18 cellular contexts compared by ENCODE assay signal in genomic region chr16:31086629-31086906, GRCh38.
"Had no signal": no experiment of that assay in that cellular context is flagged by ENCODE, and none has a peak within 500 bp of the region (broad histone marks: within the 10 kb centered on the region; RNA-seq: fewer than 3 reads in every experiment).

No MANE protein-coding gene starts in this region.

- H3K36me3 Mint-ChIP-seq: naive B cell, type B pancreatic cell had no signal

- ATAC-seq: foreskin keratinocyte; left colon; left ventricle myocardium superior; stimulated activated naive CD8-positive, alpha-beta T cell treated with anti-CD3 and anti-CD28 coated beads, Interleukin-15, Interleukin-2, amounts not matched to agents 100 U/mL and 50 U/mL, for 24 hours had no signal

- H3K27ac ChIP-seq: foreskin keratinocyte, hepatocyte, sigmoid colon, suprapubic skin, thyroid gland had no signal

- H3K4me3 ChIP-seq: hepatocyte, lung, sigmoid colon, suprapubic skin, thyroid gland had no signal

- H3K27me3 ChIP-seq: foreskin keratinocyte, hepatocyte, sigmoid colon, suprapubic skin, thyroid gland had no signal

- H3K27me3 Mint-ChIP-seq: naive B cell, type B pancreatic cell had no signal

- DNase-seq: dermis blood vessel endothelial cell; erythroblast; foreskin keratinocyte; head of caudate nucleus; left colon; left ventricle myocardium superior; mesenchymal stem cell; midbrain; naive B cell; sigmoid colon; small intestine; stimulated activated CD4-positive, alpha-beta T cell treated with anti-CD3 and anti-CD28 coated beads, Interleukin-2, amount 100 ng/mL, for 48 hours; stimulated activated naive CD8-positive, alpha-beta T cell treated with anti-CD3 and anti-CD28 coated beads, Interleukin-15, Interleukin-2, amounts not matched to agents 100 U/mL and 50 U/mL, for 24 hours; thyroid gland had no signal

- H3K9me3 ChIP-seq: sigmoid colon, suprapubic skin, thyroid gland had no signal

- H3K9me3 Mint-ChIP-seq: naive B cell, type B pancreatic cell had no signal

- H3K79me2 ChIP-seq: hepatocyte had no signal

- H3K4me1 ChIP-seq: foreskin keratinocyte, sigmoid colon, thyroid gland had no signal

- H3K4me2 ChIP-seq: hepatocyte had no signal

- H2AFZ ChIP-seq: hepatocyte had no signal

- H3K4me3 Mint-ChIP-seq: type B pancreatic cell had no signal

- H3K27ac Mint-ChIP-seq: type B pancreatic cell had no signal
